Comparison of ENCODE assay signal across 8 cellular contexts in the genomic region with DNA sequence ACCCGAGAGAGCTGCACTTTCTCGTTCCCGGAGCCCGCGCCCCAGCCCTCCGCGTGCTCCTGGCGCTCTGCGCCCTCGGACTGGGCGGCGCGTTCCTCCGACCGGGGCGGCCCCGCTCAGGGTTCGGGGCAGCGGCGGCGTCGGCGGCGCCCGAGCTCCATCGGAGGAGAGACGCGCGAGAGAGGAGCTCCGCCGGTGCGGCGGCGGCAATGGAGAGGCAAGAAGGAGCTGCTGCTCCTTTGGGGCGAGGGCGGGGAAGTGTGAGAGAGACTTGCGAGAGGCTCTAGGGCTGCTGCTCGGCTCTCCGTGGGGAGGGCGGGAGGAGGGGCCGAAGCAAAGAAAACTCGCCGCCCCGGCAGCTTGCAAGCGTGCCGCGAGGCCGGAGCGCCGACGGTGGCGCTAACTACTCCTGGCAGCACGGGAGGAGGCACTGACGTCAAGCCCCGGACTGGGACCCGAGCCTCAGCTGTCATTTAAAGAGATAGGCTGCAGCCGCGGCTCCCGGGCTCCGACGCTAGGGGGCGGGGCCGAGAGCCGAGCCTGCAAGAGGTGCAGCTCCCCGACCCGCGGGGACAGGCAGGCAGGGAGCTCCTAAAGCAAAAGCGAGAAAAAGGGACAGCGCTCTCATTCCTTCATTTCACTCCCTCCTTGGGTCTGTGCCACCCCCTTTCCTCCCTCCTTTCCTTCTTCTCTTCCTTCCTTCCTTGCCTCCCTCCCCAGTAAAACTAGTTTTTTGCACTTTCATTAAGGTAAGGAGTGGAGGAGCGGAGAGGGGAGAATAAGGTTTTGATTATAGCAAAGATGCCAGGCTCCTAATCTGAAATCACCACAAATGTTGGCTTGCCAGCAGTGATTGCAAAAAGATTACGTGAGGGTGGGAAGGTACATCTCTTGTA. TPM values are rescaled to one million over a fixed set of nuclear protein-coding genes. Genes with fewer than 3 reads are reported as not detected.
DNase-seq lines count a peak whose midpoint lies in the region; ATAC-seq and TF ChIP-seq lines count a peak whose summit lies in the region.

A gene (minus strand): TSS at position 262 of the 896 bp plus-strand sequence.

- H3K4me1 Mint-ChIP-seq in mesothelial cell of epicardium = peaks cover 33% of the 10 kb centered on the region

- peak; percentile 90 for DNase-seq in BE2C
- DNase-seq in NCI-H446 (lab: John Stamatoyannopoulos, UW) = peak; percentile 89 to 95
- DNase-seq in activated CD8-positive, alpha-beta memory T cell treated with anti-CD3 and anti-CD28 coated beads for 48 hours (ENCODE audit: low read depth in 2 of 3, low spot score in 2 of 3) = peak; percentile 28 to 44 (median 30)
- no peak for DNase-seq in epithelial cell of proximal tubule (ENCODE audit: low read depth)
- peak; percentile 66 to 87 for DNase-seq in mesothelial cell of epicardium (ENCODE audit: low spot score in 2 of 2, unreplicated experiment in 2 of 2)
- DNase-seq in stimulated activated CD8-positive, alpha-beta memory T cell treated with anti-CD3 and anti-CD28 coated beads, Interleukin-2, amount 100 ng/mL, for 48 hours (ENCODE audit: low read depth in 2 of 2) = peak; percentile 60 to 61

- peak within 1 kb of the TSS; percentile 60 for H3K4me3 ChIP-seq in BE2C (ENCODE audit: low read depth, low read length)
- H3K4me3 ChIP-seq in epithelial cell of proximal tubule (ENCODE audit: low read depth, low read length) = peak within 1 kb of the TSS; percentile 55

- no peak within 1 kb of the TSS for H3K27ac Mint-ChIP-seq in mesothelial cell of epicardium

- H3K36me3 ChIP-seq in BE2C = no peaks in the 10 kb centered on the region

- peaks cover 77% of the 10 kb centered on the region for H3K27me3 Mint-ChIP-seq in mesothelial cell of epicardium (ENCODE audit: low read depth)

- H3K27me3 ChIP-seq in BE2C = peaks cover 59% of the 10 kb centered on the region

- no peaks in the 10 kb centered on the region for H3K9me3 ChIP-seq in BE2C

- no peaks in the 10 kb centered on the region for H3K4me1 ChIP-seq in BE2C

- H3K9me3 Mint-ChIP-seq in mesothelial cell of epicardium = no peaks in the 10 kb centered on the region

- peak within 1 kb of the TSS; percentile 77 for H3K4me3 Mint-ChIP-seq in mesothelial cell of epicardium

- TF ChIP-seq CTCF in BE2C (IDR thresholded peaks at IDR 0.05; ENCODE audit: low read depth, low read length) (peak; percentile 73), epithelial cell of proximal tubule (conservative IDR thresholded peaks at IDR 0.05; ENCODE audit: low read depth, low read length) (peak; percentile 67), mesothelial cell of epicardium (IDR thresholded peaks at IDR 0.05; ENCODE audit: unreplicated experiment) (peak; percentile 87)

- no peaks in the 10 kb centered on the region for H3K36me3 Mint-ChIP-seq in mesothelial cell of epicardium

- ATAC-seq in GM19043 (IDR thresholded peaks at IDR 0.05; ENCODE audit: low read depth, unreplicated experiment) (peak; percentile 95), HG03280 (IDR thresholded peaks at IDR 0.05; ENCODE audit: unreplicated experiment) (peak; percentile 95)

RNA-seq across cellular contexts. Expression of the gene that starts here (rescaled TPM):
- not detected for polyA plus RNA-seq in BE2C (2012; ENCODE audit: insufficient read depth, insufficient read length, low read depth)
- not detected in 2 replicates for total RNA-seq in epithelial cell of proximal tubule
- total RNA-seq in mesothelial cell of epicardium = 5.6 to 7.1 TPM (median 6.6 TPM) in 3 replicates
